ENCODE assay signal across 20 cellular contexts in the genomic region with DNA sequence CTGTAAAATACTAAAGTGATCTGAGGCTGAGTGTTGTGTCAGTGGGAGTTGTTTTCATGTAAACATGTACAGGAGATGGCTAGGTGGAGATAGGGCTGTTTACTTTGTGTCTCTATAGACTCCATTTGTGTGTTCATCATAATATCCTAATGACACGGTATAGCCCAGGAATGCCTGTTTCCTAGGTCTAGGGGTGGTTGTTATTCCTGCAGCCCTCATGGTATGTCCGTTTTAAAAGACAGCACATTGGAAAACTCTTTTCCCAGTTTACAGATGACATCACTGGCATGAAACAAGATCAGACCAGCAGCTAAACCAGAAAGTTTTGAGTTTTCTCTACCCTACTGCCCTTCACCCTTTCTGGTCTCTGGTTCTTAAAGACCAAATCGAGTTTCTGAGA.
DNase-seq lines count a peak whose midpoint lies in the region; ATAC-seq, FAIRE-seq and TF ChIP-seq lines count a peak whose summit lies in the region.
"Had no signal": no experiment of that assay in that cellular context is flagged by ENCODE, and none has a peak within 500 bp of the region (broad histone marks: within the 10 kb centered on the region; RNA-seq: fewer than 3 reads in every experiment).

No MANE protein-coding gene starts in this region.

- peak overlapping the region; percentile 2 for H3K4me3 Mint-ChIP-seq in activated naive CD4-positive, alpha-beta T cell treated with anti-CD3 and anti-CD28 coated beads, Interleukin-2, amount 50 U/mL, for 24 hours
- no peak overlapping the region for H3K4me3 Mint-ChIP-seq in activated naive CD4-positive, alpha-beta T cell treated with anti-CD3 and anti-CD28 coated beads for 36 hours
- H3K4me3 Mint-ChIP-seq: activated T-cell treated with anti-CD3 and anti-CD28 coated beads, Interleukin-2, amount 50 U/mL, for 24 hours had no signal

- no peaks in the 10 kb centered on the region for H3K27me3 ChIP-seq in keratinocyte (ENCODE audit: control insufficient read depth, extremely low read depth, insufficient read depth, low read length)
- H3K27me3 ChIP-seq in smooth muscle cell (ENCODE audit: low read depth), result no peaks in the 10 kb centered on the region
- H3K27me3 ChIP-seq: tibial artery had no signal

- H2AFZ ChIP-seq in keratinocyte (ENCODE audit: control insufficient read depth, low read length), result no peak overlapping the region
- H2AFZ ChIP-seq in smooth muscle cell (ENCODE audit: low read depth), result no peak overlapping the region

- peaks cover 19% of the 10 kb centered on the region for H3K4me1 ChIP-seq in keratinocyte (ENCODE audit: control insufficient read depth, extremely low read depth, insufficient read depth, low read length)
- H3K4me1 ChIP-seq in smooth muscle cell (ENCODE audit: low read depth), result peaks cover 29% of the 10 kb centered on the region

- 28% methylated on average over 3 of the region's 3 CpGs for WGBS in smooth muscle cell (ENCODE audit: low lambda C conversion rate)

- ATAC-seq in HG03095 (IDR thresholded peaks at IDR 0.05; ENCODE audit: unreplicated experiment) (no peak), HG03280 (IDR thresholded peaks at IDR 0.05; ENCODE audit: unreplicated experiment) (no peak)
- ATAC-seq: A549 had no signal

- no peak overlapping the region for H3K27ac ChIP-seq in keratinocyte (ENCODE audit: control insufficient read depth, insufficient read depth, low read length)
- H3K27ac ChIP-seq in smooth muscle cell (ENCODE audit: low read depth), result peak overlapping the region; percentile 59
- H3K27ac ChIP-seq: A549, left ventricle myocardium inferior, tibial artery had no signal

- peaks cover 9% of the 10 kb centered on the region for H3K4me1 Mint-ChIP-seq in activated naive CD4-positive, alpha-beta T cell treated with anti-CD3 and anti-CD28 coated beads, Interleukin-2, amount 50 U/mL, for 24 hours
- H3K4me1 Mint-ChIP-seq in activated naive CD4-positive, alpha-beta T cell treated with anti-CD3 and anti-CD28 coated beads for 36 hours (ENCODE audit: low read depth), result peaks cover 2% of the 10 kb centered on the region

- dilution Hi-C loops in keratinocyte (cut with MboI; ENCODE audit: extremely low pct_ligation_motif_present, low sequenced_read_pairs), result no loop called here

- peak; percentile 46 for FAIRE-seq in keratinocyte (lab: Jason Lieb, UNC)
- FAIRE-seq: A549 had no signal

- H3K9me3 ChIP-seq in keratinocyte (ENCODE audit: control insufficient read depth, low read depth, low read length) (no peaks in the 10 kb centered on the region), smooth muscle cell (replicated peaks; ENCODE audit: low read depth) (no peaks in the 10 kb centered on the region)
- H3K9me3 ChIP-seq: A549, left ventricle myocardium inferior, tibial artery had no signal

- H3K9me3 Mint-ChIP-seq in activated naive CD4-positive, alpha-beta T cell treated with anti-CD3 and anti-CD28 coated beads, Interleukin-2, amount 50 U/mL, for 24 hours, result no peaks in the 10 kb centered on the region
- H3K9me3 Mint-ChIP-seq in activated naive CD4-positive, alpha-beta T cell treated with anti-CD3 and anti-CD28 coated beads for 36 hours, result no peaks in the 10 kb centered on the region
- H3K9me3 Mint-ChIP-seq: activated T-cell treated with anti-CD3 and anti-CD28 coated beads, Interleukin-2, amount 50 U/mL, for 24 hours had no signal

- intact Hi-C loops in activated naive CD4-positive, alpha-beta T cell treated with anti-CD3 and anti-CD28 coated beads for 36 hours (cut with micrococcal nuclease), result loop anchor here (5.0 kb wide), 2 partner anchors 41 to 101 kb away; no protein-coding TSS in a partner anchor

- H3K9me1 ChIP-seq in keratinocyte (ENCODE audit: control insufficient read depth, extremely low read depth, insufficient read depth, low read length), result peaks cover 3% of the 10 kb centered on the region

- no peaks in the 10 kb centered on the region for H3K36me3 Mint-ChIP-seq in activated naive CD4-positive, alpha-beta T cell treated with anti-CD3 and anti-CD28 coated beads, Interleukin-2, amount 50 U/mL, for 24 hours
- H3K36me3 Mint-ChIP-seq in activated naive CD4-positive, alpha-beta T cell treated with anti-CD3 and anti-CD28 coated beads for 36 hours (ENCODE audit: low read depth), result no peaks in the 10 kb centered on the region

- no peak for DNase-seq in activated naive CD4-positive, alpha-beta T cell treated with anti-CD3 and anti-CD28 coated beads for 36 hours
- DNase-seq in amniotic epithelial cell (ENCODE audit: low read depth) (peak; percentile 48), keratinocyte (ENCODE audit: low read depth, low spot score) (no peak), smooth muscle cell (lab: John Stamatoyannopoulos, UW; ENCODE audit: unreplicated experiment) (no peak), NCI-H1048 (lab: John Stamatoyannopoulos, UW) (no peak)
- DNase-seq: activated CD4-positive, CD25-positive, alpha-beta regulatory T cell treated with anti-CD3 and anti-CD28 coated beads, Interleukin-2, amount 50 U/mL, for 72 hours; activated T-cell treated with anti-CD3 and anti-CD28 coated beads, Interleukin-2, amount 50 U/mL, for 24 hours; aorta; DMS153; effector CD4-positive, alpha-beta T cell; left ventricle myocardium inferior; NCI-H1092 treated with DMSO at 0.1 percent for 48 hours; NCI-H446 treated with DMSO at 0.1 percent for 48 hours; nucleus accumbens; OCI-M1; tibial artery had no signal

- H3K36me3 ChIP-seq in keratinocyte (ENCODE audit: control insufficient read depth in 2 of 2, extremely low read depth in 1 of 2, insufficient read depth in 2 of 2, low read length in 2 of 2) (peaks cover 0 to 1% of the 10 kb centered on the region in 2 experiments), smooth muscle cell (ENCODE audit: low read depth) (no peaks in the 10 kb centered on the region)
- H3K36me3 ChIP-seq: left ventricle myocardium inferior, tibial artery had no signal

- CTCF ChIA-PET in activated naive CD4-positive, alpha-beta T cell treated with anti-CD3 and anti-CD28 coated beads for 36 hours (lab: Charles Lee), result no interaction called here

- H3K27me3 Mint-ChIP-seq in activated naive CD4-positive, alpha-beta T cell treated with anti-CD3 and anti-CD28 coated beads, Interleukin-2, amount 50 U/mL, for 24 hours, result peaks cover 33% of the 10 kb centered on the region
- peaks cover 34% of the 10 kb centered on the region for H3K27me3 Mint-ChIP-seq in activated naive CD4-positive, alpha-beta T cell treated with anti-CD3 and anti-CD28 coated beads for 36 hours (ENCODE audit: low read depth)

- H3K4me2 ChIP-seq in keratinocyte (ENCODE audit: control insufficient read depth, extremely low read depth, insufficient read depth, low read depth, low read length) (peak overlapping the region; percentile 76), smooth muscle cell (peak overlapping the region; percentile 97)
- H3K4me2 ChIP-seq: A549 had no signal

- H3K9ac ChIP-seq in keratinocyte (ENCODE audit: control insufficient read depth, extremely low read depth, insufficient read depth, low read length) (no peak overlapping the region), smooth muscle cell (ENCODE audit: low read depth) (peak overlapping the region; percentile 58)

- H3K27ac Mint-ChIP-seq in activated naive CD4-positive, alpha-beta T cell treated with anti-CD3 and anti-CD28 coated beads, Interleukin-2, amount 50 U/mL, for 24 hours, result no peak overlapping the region
- H3K27ac Mint-ChIP-seq in activated naive CD4-positive, alpha-beta T cell treated with anti-CD3 and anti-CD28 coated beads for 36 hours, result no peak overlapping the region
- H3K27ac Mint-ChIP-seq: activated T-cell treated with anti-CD3 and anti-CD28 coated beads, Interleukin-2, amount 50 U/mL, for 24 hours had no signal

- peaks cover 21% of the 10 kb centered on the region for H3F3A ChIP-seq in smooth muscle cell (ENCODE audit: low read depth)

- H4K20me1 ChIP-seq in keratinocyte (ENCODE audit: control insufficient read depth, extremely low read depth, insufficient read depth, low read length) (peaks cover 9% of the 10 kb centered on the region), smooth muscle cell (ENCODE audit: low read depth) (peaks cover 5% of the 10 kb centered on the region)

- TF ChIP-seq CTCF in keratinocyte (optimal IDR thresholded peaks at IDR 0.05 in 1 of 3, IDR thresholded peaks at IDR 0.05 in 1 of 3, conservative IDR thresholded peaks at IDR 0.05 in 1 of 3; ENCODE audit: extremely low read depth in 1 of 3, insufficient read depth in 2 of 3, low read length in 3 of 3) (no peak), smooth muscle cell (IDR thresholded peaks at IDR 0.05; ENCODE audit: borderline replicate concordance, insufficient read depth, poor library complexity, severe bottlenecking) (no peak)

- H3K79me2 ChIP-seq in keratinocyte (ENCODE audit: control insufficient read depth, insufficient read depth, low read length), result peaks cover 57% of the 10 kb centered on the region
- H3K79me2 ChIP-seq in smooth muscle cell (ENCODE audit: low read depth), result no peaks in the 10 kb centered on the region

- H3K4me3 ChIP-seq in keratinocyte (ENCODE audit: control insufficient read depth in 2 of 3, extremely low read depth in 1 of 3, insufficient read depth in 2 of 3, low read depth in 1 of 3, low read length in 3 of 3) (no peak overlapping the region), smooth muscle cell (no peak overlapping the region)
- H3K4me3 ChIP-seq: A549 had no signal
